Comparison of ENCODE assay signal across 8 cellular contexts in the genomic region with DNA sequence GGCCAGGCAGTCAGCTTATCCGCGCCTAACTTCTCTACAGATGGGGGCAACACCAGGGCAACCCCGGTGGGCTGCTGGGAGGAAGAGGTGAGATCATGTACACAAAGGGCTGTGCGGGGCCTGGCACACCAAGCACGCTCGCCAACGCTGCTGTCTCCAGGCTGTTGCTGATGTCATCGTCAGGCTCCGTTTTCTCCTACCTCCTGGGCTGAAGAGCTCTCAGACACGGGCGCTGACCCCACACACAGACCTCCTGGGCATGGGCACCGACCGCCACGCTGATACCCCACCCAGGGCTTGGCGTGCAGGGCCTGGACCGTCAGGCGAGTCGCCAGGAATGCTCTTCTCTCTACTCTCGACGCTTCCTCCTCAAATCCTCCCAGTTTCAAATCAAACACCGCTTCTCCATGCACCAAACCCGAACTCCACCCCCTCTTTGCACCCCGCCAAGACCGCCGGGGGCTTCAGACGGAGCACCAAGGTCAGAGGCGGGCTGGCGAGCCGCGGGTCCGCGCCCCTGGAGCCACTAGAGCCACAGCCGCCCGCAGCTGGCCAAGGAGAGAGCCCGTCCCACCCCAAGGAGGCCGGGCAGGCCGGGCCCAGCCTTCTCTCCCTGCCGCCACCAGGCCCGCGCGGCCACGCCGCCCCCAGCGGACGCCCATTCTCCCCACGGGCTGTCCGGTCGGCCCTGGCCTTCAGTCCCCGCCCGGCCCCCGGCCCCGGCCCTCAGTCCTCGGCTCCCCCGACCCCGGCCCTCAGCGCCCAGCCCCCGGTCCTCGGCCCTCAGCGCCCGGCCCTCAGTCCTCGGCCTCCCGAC. TPM values are rescaled to one million over a fixed set of nuclear protein-coding genes. Genes with fewer than 3 reads are reported as not detected.
DNase-seq lines count a peak whose midpoint lies in the region; ATAC-seq and TF ChIP-seq lines count a peak whose summit lies in the region.

No MANE protein-coding gene starts in this region.

- in situ Hi-C loops in IMR-90 (cut with MboI; ENCODE audit: low sequenced_read_pairs): no loop called here

- H3K27me3 Mint-ChIP-seq in activated T-helper 2 cell treated with anti-CD3 and anti-CD28 coated beads, Interferon-gamma antibody, Interleukin-2, Interleukin-4, amounts not matched to agents 10 μg/mL and 5 μg/mL and 100 μg/mL, durations not matched to agents 14 hours and 24 hours and 36 hours (ENCODE audit: low read depth): peaks cover 3% of the 10 kb centered on the region

- H2BK20ac ChIP-seq in IMR-90 (ENCODE audit: low read depth, low read length): no peak overlapping the region

- peak overlapping the region; percentile 86 for H3K27ac Mint-ChIP-seq in activated T-helper 2 cell treated with anti-CD3 and anti-CD28 coated beads, Interferon-gamma antibody, Interleukin-2, Interleukin-4, amounts not matched to agents 10 μg/mL and 5 μg/mL and 100 μg/mL, durations not matched to agents 14 hours and 24 hours and 36 hours

- peak overlapping the region; percentile 54 for H3K9ac ChIP-seq in IMR-90 (ENCODE audit: low read depth, low read length)

- TF ChIP-seq CTCF in IMR-90 (conservative IDR thresholded peaks at IDR 0.05; ENCODE audit: low read depth, low read length): no peak
- TF ChIP-seq CTCF in retinal pigment epithelial cell (conservative IDR thresholded peaks at IDR 0.05; ENCODE audit: low read depth, low read length): no peak

- BruUV-seq in IMR-90 (replicated peaks; lab: Mats Ljungman, UMichigan): no TSS peak

- peak overlapping the region; percentile 91 for H3K4me2 ChIP-seq in IMR-90 (ENCODE audit: low read depth, low read length)

- H2AK9ac ChIP-seq in IMR-90 (replicated peaks; ENCODE audit: low read depth, low read length, poor library complexity): peak overlapping the region; percentile 67

- no peak overlapping the region for H4K91ac ChIP-seq in IMR-90 (ENCODE audit: insufficient read depth, low read depth, low read length)

- WGBS in IMR-90 (ENCODE audit: extremely low coverage in 2 of 2, insufficient read length in 1 of 2), 2 experiments: 1% methylated on average over 16 of the region's 62 CpGs; no CpG with 5 or more reads in 1 of the 2 experiments

- DNase-seq in CD1c-positive myeloid dendritic cell (ENCODE audit: extremely low spot score) (peak; percentile 35), IMR-90 (peak; percentile 67), left ventricle myocardium superior (peak; percentile 62), retinal pigment epithelial cell (ENCODE audit: low read depth) (peak; percentile 34), inferior parietal cortex (ENCODE audit: extremely low spot score) (no peak)
- DNase-seq in activated T-helper 2 cell treated with anti-CD3 and anti-CD28 coated beads, Interferon-gamma antibody, Interleukin-2, Interleukin-4, amounts not matched to agents 10 μg/mL and 5 μg/mL and 100 μg/mL, durations not matched to agents 14 hours and 24 hours and 36 hours (ENCODE audit: low spot score): no peak

- H3K14ac ChIP-seq in IMR-90 (replicated peaks; ENCODE audit: low read depth, low read length): peak overlapping the region; percentile 0; the same call in 1 of the 2 replicates

- peak overlapping the region; percentile 96 for H3K4me3 Mint-ChIP-seq in activated T-helper 2 cell treated with anti-CD3 and anti-CD28 coated beads, Interferon-gamma antibody, Interleukin-2, Interleukin-4, amounts not matched to agents 10 μg/mL and 5 μg/mL and 100 μg/mL, durations not matched to agents 14 hours and 24 hours and 36 hours (ENCODE audit: low read depth)

- no peak overlapping the region for H2BK15ac ChIP-seq in IMR-90 (ENCODE audit: low read depth, low read length)

- no peak overlapping the region for H4K8ac ChIP-seq in IMR-90 (ENCODE audit: low read depth in 2 of 2, low read length in 2 of 2)

- peaks cover 25% of the 10 kb centered on the region for H3K4me1 ChIP-seq in IMR-90 (ENCODE audit: control insufficient read depth, insufficient read depth, low read length)

- no peaks in the 10 kb centered on the region for H3K9me3 Mint-ChIP-seq in activated T-helper 2 cell treated with anti-CD3 and anti-CD28 coated beads, Interferon-gamma antibody, Interleukin-2, Interleukin-4, amounts not matched to agents 10 μg/mL and 5 μg/mL and 100 μg/mL, durations not matched to agents 14 hours and 24 hours and 36 hours

- no peak for TF ChIP-seq RAD21 in IMR-90 (IDR thresholded peaks at IDR 0.05; ENCODE audit: low read length)

- H3K27me3 ChIP-seq in IMR-90 (ENCODE audit: control insufficient read depth, insufficient read depth, low read length): peaks cover 4% of the 10 kb centered on the region; the same call in 1 of the 2 replicates

- TF ChIP-seq POLR2A in IMR-90 (IDR thresholded peaks at IDR 0.05; ENCODE audit: low read depth, low read length): peak; percentile 73; the same call in 1 of the 2 replicates

- no peak overlapping the region for H3K4ac ChIP-seq in IMR-90 (ENCODE audit: low read depth, low read length)

- no peak overlapping the region for H3K56ac ChIP-seq in IMR-90 (ENCODE audit: extremely low read depth, insufficient read depth, low read length)

- peak overlapping the region; percentile 53 for H3K27ac ChIP-seq in IMR-90 (ENCODE audit: insufficient read depth, low read length)

- H3K18ac ChIP-seq in IMR-90 (ENCODE audit: low read depth, low read length): no peak overlapping the region

- H3K36me3 Mint-ChIP-seq in activated T-helper 2 cell treated with anti-CD3 and anti-CD28 coated beads, Interferon-gamma antibody, Interleukin-2, Interleukin-4, amounts not matched to agents 10 μg/mL and 5 μg/mL and 100 μg/mL, durations not matched to agents 14 hours and 24 hours and 36 hours (ENCODE audit: low read depth): peaks cover 5% of the 10 kb centered on the region

- no peak overlapping the region for H2BK5ac ChIP-seq in IMR-90 (ENCODE audit: low read depth, low read length, poor library complexity, severe bottlenecking)

- dilution Hi-C loops in IMR-90 (cut with HindIII; ENCODE audit: low sequenced_read_pairs, unreplicated experiment): no loop called here

- H4K5ac ChIP-seq in IMR-90 (ENCODE audit: low read depth, low read length): no peak overlapping the region

- H3K9me1 ChIP-seq in IMR-90 (ENCODE audit: insufficient read depth, low read length): peaks cover 20% of the 10 kb centered on the region

- intact Hi-C loops in IMR-90 (cut with micrococcal nuclease): no loop called here
- intact Hi-C loops in activated T-helper 2 cell treated with anti-CD3 and anti-CD28 coated beads, Interferon-gamma antibody, Interleukin-2, Interleukin-4, amounts not matched to agents 10 μg/mL and 5 μg/mL and 100 μg/mL, durations not matched to agents 14 hours and 24 hours and 36 hours (cut with micrococcal nuclease): loop anchor here (5.0 kb wide), 1 partner anchor 53 kb away; the partner anchor contains the start of gene SCO2
- intact Hi-C loops in left ventricle myocardium superior (cut with micrococcal nuclease): no loop called here

- H4K20me1 ChIP-seq in IMR-90 (ENCODE audit: insufficient read depth, low read length): peaks cover 52% of the 10 kb centered on the region

- CTCF ChIA-PET in IMR-90 (lab: Yijun Ruan, JAX): interaction anchor here (0.6 kb wide), 2 partner anchors 26 to 86 kb away, joined by 3 read pairs; no protein-coding TSS in a partner anchor

- peak overlapping the region; percentile 29 for H2AK5ac ChIP-seq in IMR-90 (ENCODE audit: low read depth, low read length)

- H3K9me3 ChIP-seq in IMR-90 (ENCODE audit: control insufficient read depth, insufficient read depth, low read length): no peaks in the 10 kb centered on the region

- peaks cover 2% of the 10 kb centered on the region; the same call in 1 of the 2 replicates for H3K36me3 ChIP-seq in IMR-90 (ENCODE audit: control insufficient read depth, insufficient read depth, low read length)

- POLR2A ChIA-PET in IMR-90 (lab: Charles Lee; ENCODE audit: unreplicated experiment): no interaction called here

- H3K4me3 ChIP-seq in IMR-90 (ENCODE audit: insufficient read depth, low read depth, low read length) (peak overlapping the region; percentile 87), retinal pigment epithelial cell (ENCODE audit: low read length) (peak overlapping the region; percentile 63)

- H3K23ac ChIP-seq in IMR-90 (ENCODE audit: low read depth, low read length): peak overlapping the region; percentile 41; the same call in 1 of the 2 replicates

- no peak overlapping the region for H2BK120ac ChIP-seq in IMR-90 (ENCODE audit: low read depth, low read length)

- peaks cover 13 to 51% of the 10 kb centered on the region in 2 experiments; a peak in 3 of 4 replicates for H3K79me1 ChIP-seq in IMR-90 (ENCODE audit: low read depth in 1 of 2, low read length in 2 of 2)

- peak overlapping the region; percentile 9 for H2AFZ ChIP-seq in IMR-90 (replicated peaks; ENCODE audit: low read length, poor library complexity)

- peaks cover 41% of the 10 kb centered on the region for H3K4me1 Mint-ChIP-seq in activated T-helper 2 cell treated with anti-CD3 and anti-CD28 coated beads, Interferon-gamma antibody, Interleukin-2, Interleukin-4, amounts not matched to agents 10 μg/mL and 5 μg/mL and 100 μg/mL, durations not matched to agents 14 hours and 24 hours and 36 hours (ENCODE audit: low read depth)

- ATAC-seq in IMR-90 (ENCODE audit: low read depth): peak; percentile 66
- peak; percentile 16 for ATAC-seq in left ventricle myocardium superior
- no peak for ATAC-seq in HG03378 (IDR thresholded peaks at IDR 0.05; ENCODE audit: unreplicated experiment)
- ATAC-seq in HG02642 (IDR thresholded peaks at IDR 0.05; ENCODE audit: poor library complexity, unreplicated experiment): no peak

RNA-seq across cellular contexts. Expression of gene SBF1, which starts 0.8 kb away (rescaled TPM):
- total RNA-seq in IMR-90 (2012; rRNA removed) (21.5 and 22.8 TPM in 2 replicates), left ventricle myocardium superior (55.5 TPM)
- polyA plus RNA-seq in IMR-90 (2012; rRNA removed): 33.2 and 41.0 TPM in 2 replicates
- 28.0 and 35.6 TPM in 2 replicates for polyA plus RNA-seq in IMR-90 (2012; cell fraction: cytosol; rRNA removed)
- 81.2 and 239 TPM in 2 replicates for polyA plus RNA-seq in IMR-90 (2012; cell fraction: nucleus; rRNA removed; ENCODE audit: low replicate concordance)
- 102 and 106 TPM in 2 replicates for total RNA-seq in activated T-helper 2 cell treated with anti-CD3 and anti-CD28 coated beads, Interferon-gamma antibody, Interleukin-2, Interleukin-4, amounts not matched to agents 10 μg/mL and 5 μg/mL and 100 μg/mL, durations not matched to agents 14 hours and 24 hours and 36 hours

RNA-seq across cellular contexts. Expression of gene ADM2, which starts 7.3 kb away (rescaled TPM):
- total RNA-seq in IMR-90 (2012; rRNA removed) (0.18 and 0.28 TPM in 2 replicates), left ventricle myocardium superior (not detected)
- 1.9 and 2.3 TPM in 2 replicates for polyA plus RNA-seq in IMR-90 (2012; rRNA removed)
- polyA plus RNA-seq in IMR-90 (2012; cell fraction: cytosol; rRNA removed): 1.8 and 4.1 TPM in 2 replicates
- 2.3 and 3.8 TPM in 2 replicates for polyA plus RNA-seq in IMR-90 (2012; cell fraction: nucleus; rRNA removed; ENCODE audit: low replicate concordance)
- total RNA-seq in activated T-helper 2 cell treated with anti-CD3 and anti-CD28 coated beads, Interferon-gamma antibody, Interleukin-2, Interleukin-4, amounts not matched to agents 10 μg/mL and 5 μg/mL and 100 μg/mL, durations not matched to agents 14 hours and 24 hours and 36 hours: 2.2 and 2.9 TPM in 2 replicates

RNA-seq across cellular contexts. Expression of gene MIOX, which starts 12.6 kb away (rescaled TPM):
- total RNA-seq in IMR-90 (2012; rRNA removed) (not detected in 2 replicates), left ventricle myocardium superior (not detected)
- polyA plus RNA-seq in IMR-90 (2012; rRNA removed): not detected in 2 replicates
- not detected in 2 replicates for polyA plus RNA-seq in IMR-90 (2012; cell fraction: cytosol; rRNA removed)
- polyA plus RNA-seq in IMR-90 (2012; cell fraction: nucleus; rRNA removed; ENCODE audit: low replicate concordance): 0.46 and 0.61 TPM in 2 replicates
- 0.25 TPM in 1 of 2 replicates, not detected in the other for total RNA-seq in activated T-helper 2 cell treated with anti-CD3 and anti-CD28 coated beads, Interferon-gamma antibody, Interleukin-2, Interleukin-4, amounts not matched to agents 10 μg/mL and 5 μg/mL and 100 μg/mL, durations not matched to agents 14 hours and 24 hours and 36 hours

RNA-seq across cellular contexts. Expression of gene LMF2, which starts 33.4 kb away (rescaled TPM):
- 15.6 and 16.8 TPM in 2 replicates for total RNA-seq in IMR-90 (2012; rRNA removed)
- 82.6 and 103 TPM in 2 replicates for polyA plus RNA-seq in IMR-90 (2012; rRNA removed)
- 39.0 and 77.4 TPM in 2 replicates for polyA plus RNA-seq in IMR-90 (2012; cell fraction: cytosol; rRNA removed)
- polyA plus RNA-seq in IMR-90 (2012; cell fraction: nucleus; rRNA removed; ENCODE audit: low replicate concordance): 417 and 1,505 TPM in 2 replicates
- 77.2 and 81.8 TPM in 2 replicates for total RNA-seq in activated T-helper 2 cell treated with anti-CD3 and anti-CD28 coated beads, Interferon-gamma antibody, Interleukin-2, Interleukin-4, amounts not matched to agents 10 μg/mL and 5 μg/mL and 100 μg/mL, durations not matched to agents 14 hours and 24 hours and 36 hours
- 27.6 TPM for total RNA-seq in left ventricle myocardium superior

RNA-seq across cellular contexts. Expression of gene NCAPH2, which starts 34.0 kb away (rescaled TPM):
- total RNA-seq in IMR-90 (2012; rRNA removed) (36.4 and 38.5 TPM in 2 replicates), left ventricle myocardium superior (30.6 TPM)
- polyA plus RNA-seq in IMR-90 (2012; rRNA removed): 30.2 and 30.8 TPM in 2 replicates
- 21.4 and 24.2 TPM in 2 replicates for polyA plus RNA-seq in IMR-90 (2012; cell fraction: cytosol; rRNA removed)
- polyA plus RNA-seq in IMR-90 (2012; cell fraction: nucleus; rRNA removed; ENCODE audit: low replicate concordance): 41.1 and 97.4 TPM in 2 replicates
- 112 and 115 TPM in 2 replicates for total RNA-seq in activated T-helper 2 cell treated with anti-CD3 and anti-CD28 coated beads, Interferon-gamma antibody, Interleukin-2, Interleukin-4, amounts not matched to agents 10 μg/mL and 5 μg/mL and 100 μg/mL, durations not matched to agents 14 hours and 24 hours and 36 hours

Comparison
In these comparisons a context has a peak if more than half of its experiments do, and no peak if none do; other contexts are left out.
1. DNase-seq: peak in CD1c-positive myeloid dendritic cell (single experiment), IMR-90 (single experiment), left ventricle myocardium superior (single experiment) and retinal pigment epithelial cell (single experiment); none in activated T-helper 2 cell treated with anti-CD3 and anti-CD28 coated beads, Interferon-gamma antibody, Interleukin-2, Interleukin-4, amounts not matched to agents 10 μg/mL and 5 μg/mL and 100 μg/mL, durations not matched to agents 14 hours and 24 hours and 36 hours (single experiment) and inferior parietal cortex (single experiment).
2. ATAC-seq: peak in IMR-90 (single experiment) and left ventricle myocardium superior (single experiment); none in HG03378 (single experiment) and HG02642 (single experiment).